Comparison of ENCODE assay signal across 18 cellular contexts in genomic region chr17:48539177-48539576, GRCh38. TPM values are rescaled to one million over a fixed set of nuclear protein-coding genes. Genes with fewer than 3 reads are reported as not detected.
DNase-seq lines count a peak whose midpoint lies in the region; ATAC-seq and TF ChIP-seq lines count a peak whose summit lies in the region.
"Had no signal": no experiment of that assay in that cellular context is flagged by ENCODE, and none has a peak within 500 bp of the region (broad histone marks: within the 10 kb centered on the region; RNA-seq: fewer than 3 reads in every experiment).

No MANE protein-coding gene starts in this region.

- DNase-seq in AG08396 (ENCODE audit: low spot score) (peak; percentile 76), MG63 (peak; percentile 54), fibroblast of pulmonary artery (ENCODE audit: low read depth) (peak; percentile 68), neural crest cell (ENCODE audit: low read depth, low spot score) (no peak), HT-29 (ENCODE audit: low spot score) (no peak), NCI-H69 (lab: John Stamatoyannopoulos, UW) (no peak), HAP-1 (ENCODE audit: low spot score in 2 of 2) (no peak)
- DNase-seq: activated CD4-positive, alpha-beta T cell treated with anti-CD3 and anti-CD28 coated beads, Interleukin-2, amount 10 ng/mL, durations not matched to agents 24 days and 14 days; BE2C; DND-41; effector CD4-positive, alpha-beta T cell; ovary; T-cell had no signal

- peak overlapping the region; percentile 87 for H3K4me3 Mint-ChIP-seq in neural crest cell
- H3K4me3 Mint-ChIP-seq: activated CD4-positive, alpha-beta T cell treated with anti-CD3 and anti-CD28 coated beads, Interleukin-2, amount 10 ng/mL, durations not matched to agents 24 days and 14 days; GM23338 had no signal

- H3K36me3 ChIP-seq in MG63, result peaks cover 26% of the 10 kb centered on the region
- H3K36me3 ChIP-seq in HAP-1 (replicated peaks), result peaks cover 15% of the 10 kb centered on the region
- H3K36me3 ChIP-seq: BE2C, ovary had no signal

- ATAC-seq in HG03097 (IDR thresholded peaks at IDR 0.05; ENCODE audit: low FRiP score, unreplicated experiment), result no peak
- ATAC-seq: GM23338, T-cell had no signal

- H3K27me3 ChIP-seq in MG63 (no peaks in the 10 kb centered on the region), HAP-1 (ENCODE audit: low read depth) (no peaks in the 10 kb centered on the region)
- H3K27me3 ChIP-seq: ascending aorta, ovary had no signal

- no peaks in the 10 kb centered on the region for H3K9me3 Mint-ChIP-seq in neural crest cell
- H3K9me3 Mint-ChIP-seq: activated CD4-positive, alpha-beta T cell treated with anti-CD3 and anti-CD28 coated beads, Interleukin-2, amount 10 ng/mL, durations not matched to agents 24 days and 14 days; T-cell had no signal

- peaks cover 29% of the 10 kb centered on the region for H3K4me1 Mint-ChIP-seq in neural crest cell

- H3K27ac Mint-ChIP-seq in neural crest cell (ENCODE audit: unreplicated experiment), result no peak overlapping the region
- H3K27ac Mint-ChIP-seq: GM23338 had no signal

- no peak for TF ChIP-seq CTCF in fibroblast of pulmonary artery (IDR thresholded peaks at IDR 0.05; ENCODE audit: low read length, missing control alignments)
- no peak for TF ChIP-seq CTCF in neural crest cell (conservative IDR thresholded peaks at IDR 0.05)

- in situ Hi-C loops in HAP-1 (cut with MboI; ENCODE audit: low sequenced_read_pairs), result no loop called here

- H3K4me3 ChIP-seq in MG63 (no peak overlapping the region), fibroblast of pulmonary artery (replicated peaks; ENCODE audit: low read depth, low read length) (no peak overlapping the region), HAP-1 (no peak overlapping the region)
- H3K4me3 ChIP-seq: ascending aorta, GM23338, hepatocyte, ovary had no signal

- H3K27me3 Mint-ChIP-seq in neural crest cell (ENCODE audit: low read depth), result peaks cover 61% of the 10 kb centered on the region

- H3K9me3 ChIP-seq in MG63 (no peaks in the 10 kb centered on the region), HAP-1 (no peaks in the 10 kb centered on the region)
- H3K9me3 ChIP-seq: ascending aorta, BE2C, ovary had no signal

- peaks cover 19% of the 10 kb centered on the region for H3K36me3 Mint-ChIP-seq in neural crest cell (ENCODE audit: low read depth)

- H3K4me1 ChIP-seq in HAP-1, result peaks cover 8% of the 10 kb centered on the region
- H3K4me1 ChIP-seq: BE2C had no signal

RNA-seq across cellular contexts. Expression of gene HOXB2, which starts 5.7 kb away (rescaled TPM):
- 7.2 and 16.0 TPM in 2 replicates for total RNA-seq in MG63 (2014; rRNA removed; shearing (Covaris generic); ENCODE audit: low replicate concordance)
- total RNA-seq in neural crest cell, result 60.0 and 60.9 TPM in 2 replicates
- 2.3 and 7.0 TPM in 2 replicates for total RNA-seq in HT-29 (2014; rRNA removed; shearing (Covaris generic))
- total RNA-seq: GM23338 had no signal

RNA-seq across cellular contexts. Expression of gene HOXB1, which starts 8.4 kb away (rescaled TPM):
- not detected in 2 replicates for total RNA-seq in MG63 (2014; rRNA removed; shearing (Covaris generic); ENCODE audit: low replicate concordance)
- total RNA-seq in neural crest cell, result 2.7 and 3.6 TPM in 2 replicates
- 0.08 TPM in 1 of 2 replicates, not detected in the other for total RNA-seq in HT-29 (2014; rRNA removed; shearing (Covaris generic))
- total RNA-seq: activated CD4-positive, alpha-beta T cell treated with anti-CD3 and anti-CD28 coated beads, Interleukin-2, amount 10 ng/mL, durations not matched to agents 24 days and 14 days; ascending aorta; GM23338; hepatocyte; lung microvascular endothelial cell; ovary; T-cell had no signal

RNA-seq across cellular contexts. Expression of gene HOXB4, which starts 39.0 kb away (rescaled TPM):
- total RNA-seq in MG63 (2014; rRNA removed; shearing (Covaris generic); ENCODE audit: low replicate concordance), result 0.86 and 4.2 TPM in 2 replicates
- total RNA-seq in neural crest cell, result 4.4 and 5.0 TPM in 2 replicates
- total RNA-seq in HT-29 (2014; rRNA removed; shearing (Covaris generic)), result 14.5 and 15.5 TPM in 2 replicates
- total RNA-seq: GM23338 had no signal

RNA-seq across cellular contexts. Expression of gene HOXB3, which starts 50.9 kb away (rescaled TPM):
- 2.1 and 4.6 TPM in 2 replicates for total RNA-seq in MG63 (2014; rRNA removed; shearing (Covaris generic); ENCODE audit: low replicate concordance)
- total RNA-seq in neural crest cell, result 21.9 and 22.8 TPM in 2 replicates
- 99.5 and 126 TPM in 2 replicates for total RNA-seq in HT-29 (2014; rRNA removed; shearing (Covaris generic))

RNA-seq across cellular contexts. Expression of gene HOXB5, which starts 54.4 kb away (rescaled TPM):
- total RNA-seq in MG63 (2014; rRNA removed; shearing (Covaris generic); ENCODE audit: low replicate concordance), result not detected in 2 replicates
- total RNA-seq in neural crest cell, result 2.3 and 2.6 TPM in 2 replicates
- total RNA-seq in HT-29 (2014; rRNA removed; shearing (Covaris generic)), result 7.5 and 8.2 TPM in 2 replicates
- total RNA-seq: activated CD4-positive, alpha-beta T cell treated with anti-CD3 and anti-CD28 coated beads, Interleukin-2, amount 10 ng/mL, durations not matched to agents 24 days and 14 days; GM23338; lung microvascular endothelial cell; T-cell had no signal

Comparison
In these comparisons a context has a peak if more than half of its experiments do, and no peak if none do; other contexts are left out.
1. DNase-seq: peak in AG08396 (single experiment), MG63 (single experiment) and fibroblast of pulmonary artery (single experiment); none in neural crest cell (single experiment), HT-29 (single experiment), NCI-H69 (single experiment) and HAP-1 (0 of 2).